Comparison of ENCODE assay signal across 12 cellular contexts in the genomic region with DNA sequence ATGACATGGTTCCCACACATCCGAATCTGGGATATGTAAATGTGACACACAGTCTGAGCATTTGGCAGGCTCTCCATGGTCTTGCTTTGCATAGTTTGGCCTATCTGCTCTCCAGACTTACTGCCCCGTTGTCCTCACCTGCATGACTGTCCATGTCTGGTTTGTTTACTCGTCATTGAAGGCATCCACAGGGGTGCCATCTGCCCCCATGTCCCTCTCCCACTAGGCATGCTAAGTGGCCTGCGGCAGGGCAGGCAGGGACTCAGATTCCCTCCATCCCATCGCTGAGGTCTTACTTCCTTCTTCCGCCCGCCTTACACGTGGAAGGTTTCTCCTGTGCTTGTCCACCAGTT. TPM values are rescaled to one million over a fixed set of nuclear protein-coding genes. Genes with fewer than 3 reads are reported as not detected.
DNase-seq lines count a peak whose midpoint lies in the region; ATAC-seq and TF ChIP-seq lines count a peak whose summit lies in the region.
"Had no signal": no experiment of that assay in that cellular context is flagged by ENCODE, and none has a peak within 500 bp of the region (broad histone marks: within the 10 kb centered on the region; RNA-seq: fewer than 3 reads in every experiment).

No MANE protein-coding gene starts in this region.

- ATAC-seq in GM19455 (IDR thresholded peaks at IDR 0.05; ENCODE audit: unreplicated experiment): no peak

- H3K9me3 Mint-ChIP-seq in activated T-cell treated with anti-CD3 and anti-CD28 coated beads, Interleukin-2, amount 50 U/mL, for 24 hours: no peaks in the 10 kb centered on the region
- H3K9me3 Mint-ChIP-seq in glutamatergic neuron (ENCODE audit: unreplicated experiment) (peaks cover 10% of the 10 kb centered on the region), MCF 10A (ENCODE audit: unreplicated experiment) (no peaks in the 10 kb centered on the region)
- H3K9me3 Mint-ChIP-seq: neural crest cell had no signal

- WGBS in stomach, 5 donors: 55 to 66% (median 57%) methylated on average over 8 of the region's 8 CpGs

- CTCF ChIA-PET in MCF 10A (lab: Yijun Ruan, JAX): no interaction called here

- TF ChIP-seq POLR2A in stomach (IDR thresholded peaks at IDR 0.05): no peak

- no peak for TF ChIP-seq EP300 in stomach (IDR thresholded peaks at IDR 0.05)

- TF ChIP-seq CTCF in OCI-LY1 (IDR thresholded peaks at IDR 0.05; ENCODE audit: low read length) (no peak), glutamatergic neuron (IDR thresholded peaks at IDR 0.05; ENCODE audit: partially characterized antibody, unreplicated experiment) (no peak), stomach (IDR thresholded peaks at IDR 0.05) (no peak), MCF 10A (IDR thresholded peaks at IDR 0.05; ENCODE audit: unreplicated experiment) (no peak), GM20000 (IDR thresholded peaks at IDR 0.05; ENCODE audit: extremely low read depth, missing control alignments) (no peak)

- peak overlapping the region; percentile 39; the same call in 1 of the 2 replicates for H3K9ac ChIP-seq in OCI-LY1 (ENCODE audit: low read length)

- no peaks in the 10 kb centered on the region for H3K9me3 ChIP-seq in OCI-LY1 (ENCODE audit: low read length)
- H3K9me3 ChIP-seq in stomach: no peaks in the 10 kb centered on the region

- intact Hi-C loops in stomach (cut with DNase I; ENCODE audit: low total_unique reads): no loop called here
- intact Hi-C loops in MCF 10A (cut with micrococcal nuclease): no loop called here

- H3K4me1 ChIP-seq in OCI-LY1 (ENCODE audit: insufficient read depth, low read length, severe bottlenecking) (peaks cover 100% of the 10 kb centered on the region), stomach (peaks cover 90 to 100% (median 99%) of the 10 kb centered on the region in 4 donors)

- no peaks in the 10 kb centered on the region for H3K27me3 Mint-ChIP-seq in activated T-cell treated with anti-CD3 and anti-CD28 coated beads, Interleukin-2, amount 50 U/mL, for 24 hours
- H3K27me3 Mint-ChIP-seq in glutamatergic neuron (ENCODE audit: unreplicated experiment) (peaks cover 4% of the 10 kb centered on the region), MCF 10A (ENCODE audit: insufficient read depth, unreplicated experiment) (no peaks in the 10 kb centered on the region)

- no peaks in the 10 kb centered on the region for H3K9me2 ChIP-seq in OCI-LY1 (ENCODE audit: low read depth, low read length)

- H3K4me3 Mint-ChIP-seq in activated T-cell treated with anti-CD3 and anti-CD28 coated beads, Interleukin-2, amount 50 U/mL, for 24 hours: no peak overlapping the region
- H3K4me3 Mint-ChIP-seq in glutamatergic neuron (ENCODE audit: unreplicated experiment): peak overlapping the region; percentile 46
- H3K4me3 Mint-ChIP-seq in MCF 10A (ENCODE audit: unreplicated experiment): no peak overlapping the region
- H3K4me3 Mint-ChIP-seq: neural crest cell had no signal

- H3K36me3 ChIP-seq in OCI-LY1 (ENCODE audit: insufficient read depth, low read length): peaks cover 9% of the 10 kb centered on the region; the same call in 1 of the 2 replicates
- peaks cover 0 to 8% (median 4%) of the 10 kb centered on the region in 4 donors for H3K36me3 ChIP-seq in stomach

- peak overlapping the region; percentile 28 for H3K4me3 ChIP-seq in OCI-LY1 (ENCODE audit: low read depth, low read length, poor library complexity, severe bottlenecking)
- no peak overlapping the region for H3K4me3 ChIP-seq in stomach

- peaks cover 90% of the 10 kb centered on the region for H3K79me2 ChIP-seq in OCI-LY1 (ENCODE audit: insufficient read depth, low read length)

- peak overlapping the region; percentile 98 for H3K27ac Mint-ChIP-seq in activated T-cell treated with anti-CD3 and anti-CD28 coated beads, Interleukin-2, amount 50 U/mL, for 24 hours
- H3K27ac Mint-ChIP-seq in glutamatergic neuron (ENCODE audit: unreplicated experiment): peak overlapping the region; percentile 59
- H3K27ac Mint-ChIP-seq in MCF 10A (ENCODE audit: low read depth, unreplicated experiment): no peak overlapping the region

- H2AFZ ChIP-seq in OCI-LY1 (ENCODE audit: low read length): no peak overlapping the region

- no peak for DNase-seq in activated T-cell treated with anti-CD3 and anti-CD28 coated beads, Interleukin-2, amount 50 U/mL, for 24 hours
- DNase-seq in activated T-cell treated with anti-CD3 and anti-CD28 coated beads for 4 hours (no peak), glutamatergic neuron (no peak), stomach (no peak), MCF 10A (ENCODE audit: unreplicated experiment) (no peak), GM20000 (ENCODE audit: low spot score) (no peak)
- DNase-seq: central memory CD4-positive, alpha-beta T cell; NCI-H1694 treated with DMSO at 0.1 percent for 48 hours; NK-92 treated with Interleukin-12 subunit alpha and Interleukin-12 subunit beta, amount 100 ng/mL, for 24 hours had no signal

- BruUV-seq in MCF 10A (replicated peaks; lab: Mats Ljungman, UMichigan): no TSS peak

- no peaks in the 10 kb centered on the region for H4K20me1 ChIP-seq in OCI-LY1 (ENCODE audit: insufficient read depth, low read length)

- no peaks in the 10 kb centered on the region for H3K27me3 ChIP-seq in OCI-LY1 (ENCODE audit: insufficient read depth, low read length)
- H3K27me3 ChIP-seq in stomach: no peaks in the 10 kb centered on the region

- 0 out of 2 replicates have a peak, but pooled peaks cover 5% of the 10 kb centered on the region for H3F3A ChIP-seq in OCI-LY1 (ENCODE audit: insufficient read depth, low read length)

- POLR2A ChIA-PET in MCF 10A (lab: Yijun Ruan, JAX): no interaction called here

- peak overlapping the region; percentile 90 for H3K27ac ChIP-seq in OCI-LY1 (ENCODE audit: low read depth, low read length, poor library complexity, severe bottlenecking)
- peak overlapping the region in 4 of 5 donors; percentile 17 to 100 (median 88) for H3K27ac ChIP-seq in stomach

- peak overlapping the region; percentile 63 for H3K4me2 ChIP-seq in OCI-LY1 (ENCODE audit: low read length)

- H3K4me1 Mint-ChIP-seq in activated T-cell treated with anti-CD3 and anti-CD28 coated beads, Interleukin-2, amount 50 U/mL, for 24 hours (ENCODE audit: low read depth): peaks cover 99% of the 10 kb centered on the region
- H3K4me1 Mint-ChIP-seq in glutamatergic neuron (ENCODE audit: low read depth, unreplicated experiment) (peaks cover 53% of the 10 kb centered on the region), MCF 10A (ENCODE audit: insufficient read depth, unreplicated experiment) (peaks cover 42% of the 10 kb centered on the region)

- peaks cover 26% of the 10 kb centered on the region for H3K36me3 Mint-ChIP-seq in activated T-cell treated with anti-CD3 and anti-CD28 coated beads, Interleukin-2, amount 50 U/mL, for 24 hours (ENCODE audit: low read depth)
- no peaks in the 10 kb centered on the region for H3K36me3 Mint-ChIP-seq in glutamatergic neuron (ENCODE audit: unreplicated experiment)
- peaks cover 15% of the 10 kb centered on the region for H3K36me3 Mint-ChIP-seq in MCF 10A (ENCODE audit: insufficient read depth, unreplicated experiment)

RNA-seq across cellular contexts. Expression of a gene that starts 10.3 kb away (rescaled TPM):
- total RNA-seq in glutamatergic neuron (ENCODE audit: unreplicated experiment) (141 TPM), stomach (10 to 100 TPM in 4 of 5 donors, 1 to 10 TPM in 1; 9.3 to 74.0 (median 38.8) TPM), MCF 10A (2022) (83.1 and 110 TPM in 2 replicates)
- 10 to 100 TPM; 23.0 to 30.7 (median 24.3) TPM for polyA plus RNA-seq in stomach
